Comparison of ENCODE assay signal across 8 cellular contexts in genomic region chr2:163348843-163349395, GRCh38.
DNase-seq lines count a peak whose midpoint lies in the region; ATAC-seq, FAIRE-seq and TF ChIP-seq lines count a peak whose summit lies in the region.

No MANE protein-coding gene starts in this region.

- H3K36me3 Mint-ChIP-seq in natural killer cell: no peaks in the 10 kb centered on the region

- DNase-seq in H4 (ENCODE audit: low spot score) (peak; percentile 86), SK-MEL-5 (ENCODE audit: low read depth, low spot score) (peak; percentile 54), heart right ventricle (peak in 1 of 2 donors; percentile 4), renal cortical epithelial cell (ENCODE audit: low read depth) (peak; percentile 73), natural killer cell (no peak), D721Med (ENCODE audit: insufficient read length, low spot score) (no peak)
- DNase-seq in activated CD4-positive, alpha-beta T cell treated with anti-CD3 and anti-CD28 coated beads, Interleukin-2, amount 50 U/mL, for 1 hour: no peak

- H3K27me3 Mint-ChIP-seq in natural killer cell (ENCODE audit: low read depth in 2 of 2): no peaks in the 10 kb centered on the region

- TF ChIP-seq CTCF in heart right ventricle (IDR thresholded peaks at IDR 0.05): no peak
- no peak for TF ChIP-seq CTCF in natural killer cell (IDR thresholded peaks at IDR 0.05)
- no peak for TF ChIP-seq CTCF in D721Med (IDR thresholded peaks at IDR 0.05; ENCODE audit: insufficient read depth, missing control alignments)

- peaks cover 3 to 7% of the 10 kb centered on the region in 2 donors for H3K9me3 Mint-ChIP-seq in natural killer cell

- intact Hi-C loops in heart right ventricle (cut with DNase I) (loop anchor here in 9 of 10 donors (2.0 to 10.0 kb wide), 15 partner anchors 118 to 1086 kb away; partner anchors contain the start of gene FIGN (in 4 of the 9)), natural killer cell (cut with micrococcal nuclease) (no loop called here)

- peak overlapping the region in 9 of 10 donors; percentile 73 to 86 (median 79) for H3K27ac ChIP-seq in heart right ventricle

- ATAC-seq in heart right ventricle (peak in 5 of 8 donors; percentile 29 to 55 (median 42)), natural killer cell (no peak), HG02981 (IDR thresholded peaks at IDR 0.05; ENCODE audit: unreplicated experiment) (no peak)

- H3K4me3 Mint-ChIP-seq in natural killer cell: no peak overlapping the region

- H3K9me3 ChIP-seq in heart right ventricle: no peaks in the 10 kb centered on the region

- WGBS in heart right ventricle, 2 donors: 57 to 60% methylated on average over 9 of the region's 9 CpGs

- peaks cover 0 to 4% of the 10 kb centered on the region in 2 donors for H3K4me1 Mint-ChIP-seq in natural killer cell

- in situ Hi-C loops in SK-MEL-5 (cut with HindIII; ENCODE audit: low pct_unique_long_range_greater_than_20kb, low sequenced_read_pairs): no loop called here

- no peak overlapping the region for H3K27ac Mint-ChIP-seq in natural killer cell

- peaks cover 0 to 26% (median 9%) of the 10 kb centered on the region in 9 donors for H3K4me1 ChIP-seq in heart right ventricle

- H3K4me3 ChIP-seq in heart right ventricle: peak overlapping the region in 9 of 10 donors; percentile 21 to 53 (median 47)

- no peaks in the 10 kb centered on the region for H3K36me3 ChIP-seq in heart right ventricle

- H3K27me3 ChIP-seq in heart right ventricle: no peaks in the 10 kb centered on the region

- FAIRE-seq in D721Med (lab: Jason Lieb, UNC): no peak

Comparison
In these comparisons a context has a peak if more than half of its experiments do, and no peak if none do; other contexts are left out.
1. DNase-seq: peak in H4 (single experiment), SK-MEL-5 (single experiment) and renal cortical epithelial cell (single experiment); none in natural killer cell (single experiment), activated CD4-positive, alpha-beta T cell treated with anti-CD3 and anti-CD28 coated beads, Interleukin-2, amount 50 U/mL, for 1 hour (single experiment) and D721Med (single experiment).
2. ATAC-seq: peak in heart right ventricle (5 of 8); none in natural killer cell (0 of 3) and HG02981 (single experiment).